Comparison of ENCODE assay signal across 1 cellular context in the genomic region with DNA sequence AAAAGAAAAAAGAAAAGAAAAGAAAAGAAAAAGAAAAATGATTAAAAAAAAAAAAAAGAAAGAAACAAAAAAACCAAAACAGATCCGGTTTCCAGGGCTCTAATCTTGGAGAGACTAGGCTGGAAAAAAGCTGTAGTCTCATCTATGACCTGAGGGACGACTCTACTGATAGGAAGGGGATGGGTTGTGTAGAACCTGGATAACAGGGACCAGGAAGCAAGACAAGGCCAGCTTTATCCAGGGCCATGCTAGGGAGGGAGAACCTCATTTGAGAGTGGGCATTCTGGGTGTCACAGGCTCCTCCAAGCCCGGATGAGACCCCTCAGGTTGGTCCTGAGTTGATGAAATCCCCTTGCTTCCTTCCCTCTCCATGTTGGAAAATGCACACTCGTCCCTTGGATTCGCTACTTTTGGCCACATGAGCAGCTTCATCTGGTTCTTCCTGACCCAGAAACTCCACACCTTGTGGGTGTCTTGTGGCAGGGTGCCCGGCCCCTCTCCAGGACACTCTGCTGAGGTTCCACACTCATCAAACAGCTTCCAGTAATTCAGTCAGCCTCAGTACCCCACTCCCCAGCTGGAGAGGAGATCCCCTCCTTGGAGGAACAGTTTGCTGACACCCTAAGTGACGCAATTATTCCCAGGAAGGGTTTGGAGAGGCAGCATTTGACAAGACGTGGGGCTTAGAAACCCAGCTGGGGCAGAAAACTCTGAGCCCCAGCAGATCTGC.
TF ChIP-seq lines count a peak whose summit lies in the region.

No MANE protein-coding gene starts in this region.

TF ChIP-seq in GM23338, 12 proteins besides CTCF, POLR2A, EP300 and RAD21 (continued from another document):
- TF ChIP-seq, protein P1, sequence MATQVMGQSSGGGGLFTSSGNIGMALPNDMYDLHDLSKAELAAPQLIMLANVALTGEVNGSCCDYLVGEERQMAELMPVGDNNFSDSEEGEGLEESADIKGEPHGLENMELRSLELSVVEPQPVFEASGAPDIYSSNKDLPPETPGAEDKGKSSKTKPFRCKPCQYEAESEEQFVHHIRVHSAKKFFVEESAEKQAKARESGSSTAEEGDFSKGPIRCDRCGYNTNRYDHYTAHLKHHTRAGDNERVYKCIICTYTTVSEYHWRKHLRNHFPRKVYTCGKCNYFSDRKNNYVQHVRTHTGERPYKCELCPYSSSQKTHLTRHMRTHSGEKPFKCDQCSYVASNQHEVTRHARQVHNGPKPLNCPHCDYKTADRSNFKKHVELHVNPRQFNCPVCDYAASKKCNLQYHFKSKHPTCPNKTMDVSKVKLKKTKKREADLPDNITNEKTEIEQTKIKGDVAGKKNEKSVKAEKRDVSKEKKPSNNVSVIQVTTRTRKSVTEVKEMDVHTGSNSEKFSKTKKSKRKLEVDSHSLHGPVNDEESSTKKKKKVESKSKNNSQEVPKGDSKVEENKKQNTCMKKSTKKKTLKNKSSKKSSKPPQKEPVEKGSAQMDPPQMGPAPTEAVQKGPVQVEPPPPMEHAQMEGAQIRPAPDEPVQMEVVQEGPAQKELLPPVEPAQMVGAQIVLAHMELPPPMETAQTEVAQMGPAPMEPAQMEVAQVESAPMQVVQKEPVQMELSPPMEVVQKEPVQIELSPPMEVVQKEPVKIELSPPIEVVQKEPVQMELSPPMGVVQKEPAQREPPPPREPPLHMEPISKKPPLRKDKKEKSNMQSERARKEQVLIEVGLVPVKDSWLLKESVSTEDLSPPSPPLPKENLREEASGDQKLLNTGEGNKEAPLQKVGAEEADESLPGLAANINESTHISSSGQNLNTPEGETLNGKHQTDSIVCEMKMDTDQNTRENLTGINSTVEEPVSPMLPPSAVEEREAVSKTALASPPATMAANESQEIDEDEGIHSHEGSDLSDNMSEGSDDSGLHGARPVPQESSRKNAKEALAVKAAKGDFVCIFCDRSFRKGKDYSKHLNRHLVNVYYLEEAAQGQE (IDR thresholded peaks at IDR 0.05; ENCODE audit: unreplicated experiment) = no peak
- TF ChIP-seq STAT1 (IDR thresholded peaks at IDR 0.05; ENCODE audit: unreplicated experiment) = no peak
